In the genomic region with DNA sequence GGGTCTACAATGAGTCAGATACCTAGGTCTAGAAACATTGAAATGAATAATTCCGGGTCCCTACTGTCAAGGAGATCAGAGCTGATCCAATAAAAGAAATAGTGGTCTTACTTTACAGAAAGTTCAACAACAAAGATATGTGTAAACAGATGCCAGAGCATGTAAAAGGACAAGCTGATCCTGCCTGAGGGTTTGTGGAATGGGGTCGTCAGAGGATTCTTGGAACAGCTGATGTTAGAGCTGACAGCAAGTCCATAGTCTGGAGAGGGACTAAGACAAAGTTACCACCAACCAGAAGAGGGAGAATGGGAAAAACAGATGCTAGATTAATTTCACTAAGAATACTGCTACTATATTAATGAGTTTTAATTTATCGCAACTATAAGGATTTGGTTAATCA, we compare ENCODE assay signal across 22 cellular contexts.
"Had no signal": no experiment of that assay in that cellular context is flagged by ENCODE, and none has a peak within 500 bp of the region (broad histone marks: within the 10 kb centered on the region; RNA-seq: fewer than 3 reads in every experiment).

No MANE protein-coding gene starts in this region.

- H3K9me3 ChIP-seq: MG63 had no signal

- H3K4me3 ChIP-seq: MG63 had no signal

- ATAC-seq: Panc1, PC-3, SK-N-SH treated with all-trans-retinoic acid at 6 μM for 48 hours had no signal

- H3K27ac ChIP-seq: RWPE1 had no signal

- H3K36me3 ChIP-seq: MG63 had no signal

- DNase-seq: IMR-90; Karpas-422; KG1; MG63; NCI-H1092; NCI-H1105 treated with DMSO at 0.1 percent for 48 hours; NCI-H1417 treated with DMSO at 0.1 percent for 48 hours; NCI-H146; NCI-H187; NCI-H2029; NCI-H2081 treated with DMSO at 0.1 percent for 48 hours; NCI-H2171; NCI-H345; NCI-H446 treated with DMSO at 0.1 percent for 48 hours; NCI-H510A treated with DMSO at 0.1 percent for 48 hours; NCI-H526; NK-92 treated with Interleukin-12 subunit alpha and Interleukin-12 subunit beta, amount 100 ng/mL, for 24 hours; PC-3; SHP77 had no signal
